9 cellular contexts compared by ENCODE assay signal in genomic region chr20:5171074-5171789, GRCh38. TPM values are rescaled to one million over a fixed set of nuclear protein-coding genes. Genes with fewer than 3 reads are reported as not detected.
DNase-seq lines count a peak whose midpoint lies in the region; ATAC-seq and TF ChIP-seq lines count a peak whose summit lies in the region.
"Had no signal": no experiment of that assay in that cellular context is flagged by ENCODE, and none has a peak within 500 bp of the region (broad histone marks: within the 10 kb centered on the region; RNA-seq: fewer than 3 reads in every experiment).

No MANE protein-coding gene starts in this region.

- H3K4me3 ChIP-seq in ascending aorta (peak overlapping the region in 1 of 2 donors; percentile 2), skeletal muscle tissue (ENCODE audit: low read length in 3 of 3) (peak overlapping the region in 1 of 3 donors; percentile 22), HAP-1 (no peak overlapping the region)
- H3K4me3 ChIP-seq: PC-9 had no signal

- DNase-seq in ascending aorta (ENCODE audit: low spot score in 2 of 2): no peak
- peak in 29 of 51 donors; percentile 21 to 73 (median 45) for DNase-seq in hypothalamus (lab: John Stamatoyannopoulos, UW)
- no peak for DNase-seq in NCI-H2029 treated with DMSO at 0.1 percent for 48 hours (lab: John Stamatoyannopoulos, UW)
- DNase-seq in pons (ENCODE audit: low spot score): no peak
- DNase-seq in HAP-1 (ENCODE audit: low spot score in 2 of 2): no peak
- DNase-seq in left colon: no peak
- DNase-seq: PC-9 had no signal

- H3K27ac ChIP-seq in KOPT-K1 (ENCODE audit: low read depth, low read length, poor library complexity, severe bottlenecking) (peak overlapping the region; percentile 56), ascending aorta (peak overlapping the region; percentile 14 to 41), skeletal muscle tissue (ENCODE audit: low read depth, low read length) (peak overlapping the region; percentile 61)
- H3K27ac ChIP-seq: PC-9 had no signal

- H3K36me3 ChIP-seq in KOPT-K1 (ENCODE audit: insufficient read depth, low read length) (peaks cover 29% of the 10 kb centered on the region), ascending aorta (peaks cover 21 to 25% of the 10 kb centered on the region in 2 donors), skeletal muscle tissue (ENCODE audit: control insufficient read depth in 3 of 3, insufficient read depth in 3 of 3, low read length in 3 of 3) (peaks cover 8 to 17% (median 16%) of the 10 kb centered on the region in 3 donors), HAP-1 (replicated peaks) (0 out of 2 replicates have a peak, but pooled peaks cover 3% of the 10 kb centered on the region)

- intact Hi-C loops in ascending aorta (cut with DNase I) (no loop called here), left colon (cut with DNase I, micrococcal nuclease) (no loop called here)

- in situ Hi-C loops in HAP-1 (cut with MboI; ENCODE audit: low sequenced_read_pairs): no loop called here

- no peak for TF ChIP-seq CTCF in ascending aorta (IDR thresholded peaks at IDR 0.05)

- no peak for ATAC-seq in left colon

- H3K9me3 ChIP-seq in KOPT-K1 (ENCODE audit: insufficient read depth, low read length, poor library complexity, severe bottlenecking) (no peaks in the 10 kb centered on the region), ascending aorta (no peaks in the 10 kb centered on the region), skeletal muscle tissue (ENCODE audit: control insufficient read depth in 3 of 3, low read length in 3 of 3) (no peaks in the 10 kb centered on the region), HAP-1 (no peaks in the 10 kb centered on the region)

- peaks cover 19 to 46% of the 10 kb centered on the region in 2 donors for H3K4me1 ChIP-seq in ascending aorta
- H3K4me1 ChIP-seq in skeletal muscle tissue (ENCODE audit: control insufficient read depth in 3 of 3, insufficient read depth in 3 of 3, low read length in 3 of 3): peaks cover 55 to 64% (median 62%) of the 10 kb centered on the region in 3 donors
- no peaks in the 10 kb centered on the region for H3K4me1 ChIP-seq in HAP-1

- H3K27me3 ChIP-seq in ascending aorta (no peaks in the 10 kb centered on the region), skeletal muscle tissue (ENCODE audit: control insufficient read depth in 3 of 3, insufficient read depth in 3 of 3, low read length in 3 of 3) (no peaks in the 10 kb centered on the region), HAP-1 (ENCODE audit: low read depth) (no peaks in the 10 kb centered on the region)

- peak overlapping the region in 2 of 3 donors; percentile 40 to 60 for H3K9ac ChIP-seq in skeletal muscle tissue (ENCODE audit: low read depth in 1 of 3, low read length in 3 of 3)

RNA-seq across cellular contexts. Expression of gene CDS2, which starts 44.4 kb away (rescaled TPM):
- 41.4 TPM for total RNA-seq in ascending aorta
- total RNA-seq in skeletal muscle tissue: 27.1 TPM
- 10 to 100 TPM; 33.4 to 42.6 TPM for total RNA-seq in left colon

RNA-seq across cellular contexts. Expression of gene PCNA, which starts 51.5 kb away (rescaled TPM):
- total RNA-seq in ascending aorta: 52.5 TPM
- 35.5 TPM for total RNA-seq in skeletal muscle tissue
- total RNA-seq in left colon: 10 to 100 TPM; 47.9 to 61.5 TPM

RNA-seq across cellular contexts. Expression of gene TMEM230, which starts 58.4 kb away (rescaled TPM):
- 114 TPM for total RNA-seq in ascending aorta
- 68.9 TPM for total RNA-seq in skeletal muscle tissue
- total RNA-seq in left colon: 10 to 100 TPM; 64.3 to 81.4 TPM

Comparison
In these comparisons a context has a peak if more than half of its experiments do, and no peak if none do; other contexts are left out.
1. DNase-seq: peak in hypothalamus (29 of 51); none in ascending aorta (0 of 2), NCI-H2029 treated with DMSO at 0.1 percent for 48 hours (single experiment), pons (single experiment), HAP-1 (0 of 2) and left colon (0 of 2).
2. Peak in every context shown above with its lines, with median percentiles within 50 percentile points of each other: H3K27ac ChIP-seq.